ENCODE assay signal across 1 cellular context in the genomic region with DNA sequence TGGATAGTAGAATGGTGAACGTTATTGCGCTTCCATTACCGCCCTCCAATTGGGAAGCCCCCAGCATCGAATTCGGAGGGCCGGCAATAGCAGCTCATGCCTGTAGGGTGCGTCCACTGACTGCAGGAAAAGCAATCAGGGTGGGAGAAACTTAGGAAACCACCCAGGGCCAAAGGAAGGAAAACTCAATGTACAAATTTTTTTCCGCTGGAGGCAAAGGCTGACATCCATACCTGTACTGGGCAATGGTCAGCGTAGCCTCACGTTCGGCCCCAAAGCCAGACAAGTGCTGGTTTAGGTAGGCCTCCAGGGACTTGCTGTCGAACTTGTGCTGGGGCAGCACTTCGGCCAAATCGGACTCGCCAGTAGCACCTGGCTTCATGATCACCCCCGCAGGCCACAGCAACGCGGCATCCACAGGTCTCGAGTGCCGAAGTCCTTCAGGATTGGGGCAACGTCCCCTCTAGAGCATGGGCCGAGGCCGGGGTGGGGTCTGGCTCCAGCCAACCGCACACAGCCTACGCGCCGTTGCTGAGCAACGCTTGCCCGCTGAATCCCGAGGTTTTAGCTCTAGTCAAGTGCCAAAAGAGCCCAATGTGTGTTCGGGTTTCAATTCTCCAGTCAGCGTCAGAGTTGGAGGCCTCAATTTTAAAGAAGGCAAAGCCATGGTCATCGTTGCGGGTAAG.
TF ChIP-seq lines count a peak whose summit lies in the region.

A gene with protein sequence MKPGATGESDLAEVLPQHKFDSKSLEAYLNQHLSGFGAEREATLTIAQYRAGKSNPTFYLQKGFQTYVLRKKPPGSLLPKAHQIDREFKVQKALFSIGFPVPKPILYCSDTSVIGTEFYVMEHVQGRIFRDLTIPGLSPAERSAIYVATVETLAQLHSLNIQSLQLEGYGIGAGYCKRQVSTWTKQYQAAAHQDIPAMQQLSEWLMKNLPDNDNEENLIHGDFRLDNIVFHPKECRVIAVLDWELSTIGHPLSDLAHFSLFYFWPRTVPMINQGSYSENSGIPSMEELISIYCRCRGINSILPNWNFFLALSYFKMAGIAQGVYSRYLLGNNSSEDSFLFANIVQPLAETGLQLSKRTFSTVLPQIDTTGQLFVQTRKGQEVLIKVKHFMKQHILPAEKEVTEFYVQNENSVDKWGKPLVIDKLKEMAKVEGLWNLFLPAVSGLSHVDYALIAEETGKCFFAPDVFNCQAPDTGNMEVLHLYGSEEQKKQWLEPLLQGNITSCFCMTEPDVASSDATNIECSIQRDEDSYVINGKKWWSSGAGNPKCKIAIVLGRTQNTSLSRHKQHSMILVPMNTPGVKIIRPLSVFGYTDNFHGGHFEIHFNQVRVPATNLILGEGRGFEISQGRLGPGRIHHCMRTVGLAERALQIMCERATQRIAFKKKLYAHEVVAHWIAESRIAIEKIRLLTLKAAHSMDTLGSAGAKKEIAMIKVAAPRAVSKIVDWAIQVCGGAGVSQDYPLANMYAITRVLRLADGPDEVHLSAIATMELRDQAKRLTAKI (minus strand): TSS at position 440 of the 686 bp plus-strand sequence. CDS start 58 bp downstream, at position 382.

TF ChIP-seq in K562, 482 proteins besides CTCF, POLR2A, EP300 and RAD21 (continued from another document and continues in another):
- no peak for TF ChIP-seq ARID1B (IDR thresholded peaks at IDR 0.05)
- no peak for TF ChIP-seq ZNF121 (CRISPR knock-in tag; conservative IDR thresholded peaks at IDR 0.05)
- TF ChIP-seq, protein P1, sequence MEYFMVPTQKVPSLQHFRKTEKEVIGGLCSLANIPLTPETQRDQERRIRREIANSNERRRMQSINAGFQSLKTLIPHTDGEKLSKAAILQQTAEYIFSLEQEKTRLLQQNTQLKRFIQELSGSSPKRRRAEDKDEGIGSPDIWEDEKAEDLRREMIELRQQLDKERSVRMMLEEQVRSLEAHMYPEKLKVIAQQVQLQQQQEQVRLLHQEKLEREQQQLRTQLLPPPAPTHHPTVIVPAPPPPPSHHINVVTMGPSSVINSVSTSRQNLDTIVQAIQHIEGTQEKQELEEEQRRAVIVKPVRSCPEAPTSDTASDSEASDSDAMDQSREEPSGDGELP (CRISPR knock-in tag; IDR thresholded peaks at IDR 0.05; ENCODE audit: borderline replicate concordance): 0 out of 2 replicates have a peak, but pooled peaks have one; percentile 10
- TF ChIP-seq ZNF444 (CRISPR knock-in tag; IDR thresholded peaks at IDR 0.05): no peak
- no peak for TF ChIP-seq HDAC1 (IDR thresholded peaks at IDR 0.05)
- TF ChIP-seq, protein P2, sequence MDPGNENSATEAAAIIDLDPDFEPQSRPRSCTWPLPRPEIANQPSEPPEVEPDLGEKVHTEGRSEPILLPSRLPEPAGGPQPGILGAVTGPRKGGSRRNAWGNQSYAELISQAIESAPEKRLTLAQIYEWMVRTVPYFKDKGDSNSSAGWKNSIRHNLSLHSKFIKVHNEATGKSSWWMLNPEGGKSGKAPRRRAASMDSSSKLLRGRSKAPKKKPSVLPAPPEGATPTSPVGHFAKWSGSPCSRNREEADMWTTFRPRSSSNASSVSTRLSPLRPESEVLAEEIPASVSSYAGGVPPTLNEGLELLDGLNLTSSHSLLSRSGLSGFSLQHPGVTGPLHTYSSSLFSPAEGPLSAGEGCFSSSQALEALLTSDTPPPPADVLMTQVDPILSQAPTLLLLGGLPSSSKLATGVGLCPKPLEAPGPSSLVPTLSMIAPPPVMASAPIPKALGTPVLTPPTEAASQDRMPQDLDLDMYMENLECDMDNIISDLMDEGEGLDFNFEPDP (CRISPR knock-in tag; IDR thresholded peaks at IDR 0.05): no peak
- TF ChIP-seq, protein P3, sequence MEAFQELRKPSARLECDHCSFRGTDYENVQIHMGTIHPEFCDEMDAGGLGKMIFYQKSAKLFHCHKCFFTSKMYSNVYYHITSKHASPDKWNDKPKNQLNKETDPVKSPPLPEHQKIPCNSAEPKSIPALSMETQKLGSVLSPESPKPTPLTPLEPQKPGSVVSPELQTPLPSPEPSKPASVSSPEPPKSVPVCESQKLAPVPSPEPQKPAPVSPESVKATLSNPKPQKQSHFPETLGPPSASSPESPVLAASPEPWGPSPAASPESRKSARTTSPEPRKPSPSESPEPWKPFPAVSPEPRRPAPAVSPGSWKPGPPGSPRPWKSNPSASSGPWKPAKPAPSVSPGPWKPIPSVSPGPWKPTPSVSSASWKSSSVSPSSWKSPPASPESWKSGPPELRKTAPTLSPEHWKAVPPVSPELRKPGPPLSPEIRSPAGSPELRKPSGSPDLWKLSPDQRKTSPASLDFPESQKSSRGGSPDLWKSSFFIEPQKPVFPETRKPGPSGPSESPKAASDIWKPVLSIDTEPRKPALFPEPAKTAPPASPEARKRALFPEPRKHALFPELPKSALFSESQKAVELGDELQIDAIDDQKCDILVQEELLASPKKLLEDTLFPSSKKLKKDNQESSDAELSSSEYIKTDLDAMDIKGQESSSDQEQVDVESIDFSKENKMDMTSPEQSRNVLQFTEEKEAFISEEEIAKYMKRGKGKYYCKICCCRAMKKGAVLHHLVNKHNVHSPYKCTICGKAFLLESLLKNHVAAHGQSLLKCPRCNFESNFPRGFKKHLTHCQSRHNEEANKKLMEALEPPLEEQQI (IDR thresholded peaks at IDR 0.05): peak; percentile 3; the same call in 1 of the 2 replicates
- no peak for TF ChIP-seq ZNF24 (IDR thresholded peaks at IDR 0.05)
- TF ChIP-seq MTA2 (IDR thresholded peaks at IDR 0.05; ENCODE audit: low read depth): no peak
- no peak for TF ChIP-seq MECOM (CRISPR knock-in tag; IDR thresholded peaks at IDR 0.05)
- peak; percentile 8; the same call in 1 of the 2 replicates for TF ChIP-seq L3MBTL2 (IDR thresholded peaks at IDR 0.05)
- TF ChIP-seq RBM39 (optimal IDR thresholded peaks at IDR 0.05; ENCODE audit: low read depth, low read length): no peak
- TF ChIP-seq ZNF584 (CRISPR knock-in tag; IDR thresholded peaks at IDR 0.05; ENCODE audit: low read depth): no peak
- TF ChIP-seq, protein P4, sequence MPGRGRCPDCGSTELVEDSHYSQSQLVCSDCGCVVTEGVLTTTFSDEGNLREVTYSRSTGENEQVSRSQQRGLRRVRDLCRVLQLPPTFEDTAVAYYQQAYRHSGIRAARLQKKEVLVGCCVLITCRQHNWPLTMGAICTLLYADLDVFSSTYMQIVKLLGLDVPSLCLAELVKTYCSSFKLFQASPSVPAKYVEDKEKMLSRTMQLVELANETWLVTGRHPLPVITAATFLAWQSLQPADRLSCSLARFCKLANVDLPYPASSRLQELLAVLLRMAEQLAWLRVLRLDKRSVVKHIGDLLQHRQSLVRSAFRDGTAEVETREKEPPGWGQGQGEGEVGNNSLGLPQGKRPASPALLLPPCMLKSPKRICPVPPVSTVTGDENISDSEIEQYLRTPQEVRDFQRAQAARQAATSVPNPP (IDR thresholded peaks at IDR 0.05; ENCODE audit: borderline replicate concordance, insufficient read depth, insufficient read length): no peak
- TF ChIP-seq, protein P5, sequence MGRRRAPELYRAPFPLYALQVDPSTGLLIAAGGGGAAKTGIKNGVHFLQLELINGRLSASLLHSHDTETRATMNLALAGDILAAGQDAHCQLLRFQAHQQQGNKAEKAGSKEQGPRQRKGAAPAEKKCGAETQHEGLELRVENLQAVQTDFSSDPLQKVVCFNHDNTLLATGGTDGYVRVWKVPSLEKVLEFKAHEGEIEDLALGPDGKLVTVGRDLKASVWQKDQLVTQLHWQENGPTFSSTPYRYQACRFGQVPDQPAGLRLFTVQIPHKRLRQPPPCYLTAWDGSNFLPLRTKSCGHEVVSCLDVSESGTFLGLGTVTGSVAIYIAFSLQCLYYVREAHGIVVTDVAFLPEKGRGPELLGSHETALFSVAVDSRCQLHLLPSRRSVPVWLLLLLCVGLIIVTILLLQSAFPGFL (CRISPR knock-in tag; IDR thresholded peaks at IDR 0.05): no peak
- TF ChIP-seq KAT7 (CRISPR knock-in tag; IDR thresholded peaks at IDR 0.05; ENCODE audit: borderline replicate concordance): 0 out of 2 replicates have a peak, but pooled peaks have one; percentile 49
- TF ChIP-seq ZNF57 (CRISPR knock-in tag; IDR thresholded peaks at IDR 0.05): no peak
- TF ChIP-seq RNF2 (IDR thresholded peaks at IDR 0.05): no peak
- no peak for TF ChIP-seq PHF8 (IDR thresholded peaks at IDR 0.05; ENCODE audit: borderline replicate concordance, low read length)
- no peak for TF ChIP-seq ZNF274 (IDR thresholded peaks at IDR 0.05; ENCODE audit: borderline replicate concordance, low read depth, low read length)
- no peak for TF ChIP-seq NR2C1 (IDR thresholded peaks at IDR 0.05)
- no peak for TF ChIP-seq NR2C1 (tag; IDR thresholded peaks at IDR 0.05)
- no peak for TF ChIP-seq ZNF232 (CRISPR knock-in tag; IDR thresholded peaks at IDR 0.05)
- no peak for TF ChIP-seq PTBP1 (IDR thresholded peaks at IDR 0.05; ENCODE audit: low read depth, low read length)
- TF ChIP-seq, protein P6, sequence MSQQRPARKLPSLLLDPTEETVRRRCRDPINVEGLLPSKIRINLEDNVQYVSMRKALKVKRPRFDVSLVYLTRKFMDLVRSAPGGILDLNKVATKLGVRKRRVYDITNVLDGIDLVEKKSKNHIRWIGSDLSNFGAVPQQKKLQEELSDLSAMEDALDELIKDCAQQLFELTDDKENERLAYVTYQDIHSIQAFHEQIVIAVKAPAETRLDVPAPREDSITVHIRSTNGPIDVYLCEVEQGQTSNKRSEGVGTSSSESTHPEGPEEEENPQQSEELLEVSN (IDR thresholded peaks at IDR 0.05; ENCODE audit: borderline replicate concordance in 1 of 2, extremely low read depth in 1 of 2, insufficient read depth in 1 of 2, insufficient read length in 1 of 2, low read depth in 1 of 2, low read length in 1 of 2, poor library complexity in 1 of 2, severe bottlenecking in 1 of 2): peak in 1 of 2 experiments; percentile 15
- no peak for TF ChIP-seq ADNP (tag; IDR thresholded peaks at IDR 0.05)
- no peak for TF ChIP-seq HDAC3 (IDR thresholded peaks at IDR 0.05; ENCODE audit: borderline replicate concordance, partially characterized antibody)
- peak in 1 of 3 experiments; percentile 8 for TF ChIP-seq YY1 (IDR thresholded peaks at IDR 0.05; ENCODE audit: borderline replicate concordance in 1 of 3, control insufficient read depth in 1 of 3, extremely low read depth in 1 of 3, insufficient read depth in 3 of 3, insufficient read length in 1 of 3, insufficient replicate concordance in 2 of 3, low read depth in 1 of 3, low read length in 2 of 3)
- TF ChIP-seq, protein P7, sequence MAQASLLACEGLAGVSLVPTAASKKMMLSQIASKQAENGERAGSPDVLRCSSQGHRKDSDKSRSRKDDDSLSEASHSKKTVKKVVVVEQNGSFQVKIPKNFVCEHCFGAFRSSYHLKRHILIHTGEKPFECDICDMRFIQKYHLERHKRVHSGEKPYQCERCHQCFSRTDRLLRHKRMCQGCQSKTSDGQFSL (CRISPR knock-in tag; IDR thresholded peaks at IDR 0.05): no peak
- TF ChIP-seq, protein P7 (tag; IDR thresholded peaks at IDR 0.05): no peak
- TF ChIP-seq, protein P8, sequence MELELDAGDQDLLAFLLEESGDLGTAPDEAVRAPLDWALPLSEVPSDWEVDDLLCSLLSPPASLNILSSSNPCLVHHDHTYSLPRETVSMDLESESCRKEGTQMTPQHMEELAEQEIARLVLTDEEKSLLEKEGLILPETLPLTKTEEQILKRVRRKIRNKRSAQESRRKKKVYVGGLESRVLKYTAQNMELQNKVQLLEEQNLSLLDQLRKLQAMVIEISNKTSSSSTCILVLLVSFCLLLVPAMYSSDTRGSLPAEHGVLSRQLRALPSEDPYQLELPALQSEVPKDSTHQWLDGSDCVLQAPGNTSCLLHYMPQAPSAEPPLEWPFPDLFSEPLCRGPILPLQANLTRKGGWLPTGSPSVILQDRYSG (tag; conservative IDR thresholded peaks at IDR 0.05; ENCODE audit: low read depth): no peak
- no peak for TF ChIP-seq NCOA4 (IDR thresholded peaks at IDR 0.05; ENCODE audit: partially characterized antibody)
- TF ChIP-seq, protein P9, sequence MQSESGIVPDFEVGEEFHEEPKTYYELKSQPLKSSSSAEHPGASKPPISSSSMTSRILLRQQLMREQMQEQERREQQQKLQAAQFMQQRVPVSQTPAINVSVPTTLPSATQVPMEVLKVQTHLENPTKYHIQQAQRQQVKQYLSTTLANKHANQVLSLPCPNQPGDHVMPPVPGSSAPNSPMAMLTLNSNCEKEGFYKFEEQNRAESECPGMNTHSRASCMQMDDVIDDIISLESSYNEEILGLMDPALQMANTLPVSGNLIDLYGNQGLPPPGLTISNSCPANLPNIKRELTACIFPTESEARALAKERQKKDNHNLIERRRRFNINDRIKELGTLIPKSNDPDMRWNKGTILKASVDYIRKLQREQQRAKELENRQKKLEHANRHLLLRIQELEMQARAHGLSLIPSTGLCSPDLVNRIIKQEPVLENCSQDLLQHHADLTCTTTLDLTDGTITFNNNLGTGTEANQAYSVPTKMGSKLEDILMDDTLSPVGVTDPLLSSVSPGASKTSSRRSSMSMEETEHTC (IDR thresholded peaks at IDR 0.05): no peak
- TF ChIP-seq, protein P10, sequence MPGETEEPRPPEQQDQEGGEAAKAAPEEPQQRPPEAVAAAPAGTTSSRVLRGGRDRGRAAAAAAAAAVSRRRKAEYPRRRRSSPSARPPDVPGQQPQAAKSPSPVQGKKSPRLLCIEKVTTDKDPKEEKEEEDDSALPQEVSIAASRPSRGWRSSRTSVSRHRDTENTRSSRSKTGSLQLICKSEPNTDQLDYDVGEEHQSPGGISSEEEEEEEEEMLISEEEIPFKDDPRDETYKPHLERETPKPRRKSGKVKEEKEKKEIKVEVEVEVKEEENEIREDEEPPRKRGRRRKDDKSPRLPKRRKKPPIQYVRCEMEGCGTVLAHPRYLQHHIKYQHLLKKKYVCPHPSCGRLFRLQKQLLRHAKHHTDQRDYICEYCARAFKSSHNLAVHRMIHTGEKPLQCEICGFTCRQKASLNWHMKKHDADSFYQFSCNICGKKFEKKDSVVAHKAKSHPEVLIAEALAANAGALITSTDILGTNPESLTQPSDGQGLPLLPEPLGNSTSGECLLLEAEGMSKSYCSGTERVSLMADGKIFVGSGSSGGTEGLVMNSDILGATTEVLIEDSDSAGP (CRISPR knock-in tag; IDR thresholded peaks at IDR 0.05): no peak
- no peak for TF ChIP-seq RCOR1 (IDR thresholded peaks at IDR 0.05; ENCODE audit: borderline replicate concordance in 1 of 2, low read depth in 2 of 2, low read length in 2 of 2)
- TF ChIP-seq, protein P11, sequence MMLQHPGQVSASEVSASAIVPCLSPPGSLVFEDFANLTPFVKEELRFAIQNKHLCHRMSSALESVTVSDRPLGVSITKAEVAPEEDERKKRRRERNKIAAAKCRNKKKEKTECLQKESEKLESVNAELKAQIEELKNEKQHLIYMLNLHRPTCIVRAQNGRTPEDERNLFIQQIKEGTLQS (IDR thresholded peaks at IDR 0.05): no peak
- TF ChIP-seq, protein P11 (CRISPR knock-in tag; conservative IDR thresholded peaks at IDR 0.05): no peak
- TF ChIP-seq ZNF77 (CRISPR knock-in tag; IDR thresholded peaks at IDR 0.05): no peak
- TF ChIP-seq, protein P12, sequence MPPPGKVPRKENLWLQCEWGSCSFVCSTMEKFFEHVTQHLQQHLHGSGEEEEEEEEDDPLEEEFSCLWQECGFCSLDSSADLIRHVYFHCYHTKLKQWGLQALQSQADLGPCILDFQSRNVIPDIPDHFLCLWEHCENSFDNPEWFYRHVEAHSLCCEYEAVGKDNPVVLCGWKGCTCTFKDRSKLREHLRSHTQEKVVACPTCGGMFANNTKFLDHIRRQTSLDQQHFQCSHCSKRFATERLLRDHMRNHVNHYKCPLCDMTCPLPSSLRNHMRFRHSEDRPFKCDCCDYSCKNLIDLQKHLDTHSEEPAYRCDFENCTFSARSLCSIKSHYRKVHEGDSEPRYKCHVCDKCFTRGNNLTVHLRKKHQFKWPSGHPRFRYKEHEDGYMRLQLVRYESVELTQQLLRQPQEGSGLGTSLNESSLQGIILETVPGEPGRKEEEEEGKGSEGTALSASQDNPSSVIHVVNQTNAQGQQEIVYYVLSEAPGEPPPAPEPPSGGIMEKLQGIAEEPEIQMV (tag; conservative IDR thresholded peaks at IDR 0.05; ENCODE audit: low read depth): no peak
